ENCODE assay signal across 14 cellular contexts in the genomic region with DNA sequence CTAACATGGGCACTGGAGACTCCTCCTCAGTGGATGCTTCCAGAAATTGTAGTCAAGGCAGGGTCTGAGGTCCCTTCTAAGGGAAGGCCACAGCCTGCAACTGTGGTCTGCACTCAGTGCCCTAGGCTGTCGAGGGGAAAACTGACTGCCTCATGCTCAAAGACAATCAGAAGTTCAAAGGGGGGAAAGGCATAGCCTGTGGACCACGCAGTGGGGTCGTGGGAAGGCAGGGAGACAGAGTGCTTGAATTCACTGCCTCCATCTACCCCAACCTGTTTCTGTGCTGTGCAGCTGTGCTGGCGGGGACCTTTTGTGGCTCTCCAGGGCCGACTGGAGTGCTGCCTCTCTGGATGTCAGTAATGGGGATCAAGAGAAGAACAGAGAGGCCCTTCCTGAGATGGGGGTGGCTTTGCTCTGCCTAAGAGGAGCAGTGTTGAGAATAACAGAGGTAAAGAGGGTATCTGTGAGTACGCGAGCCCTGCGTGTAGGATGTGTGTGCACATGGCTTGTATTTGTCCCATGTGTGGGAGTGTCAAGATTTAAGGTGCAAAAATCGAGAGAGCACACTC. TPM values are rescaled to one million over a fixed set of nuclear protein-coding genes. Genes with fewer than 3 reads are reported as not detected.
DNase-seq lines count a peak whose midpoint lies in the region; ATAC-seq and TF ChIP-seq lines count a peak whose summit lies in the region.
"Had no signal": no experiment of that assay in that cellular context is flagged by ENCODE, and none has a peak within 500 bp of the region (broad histone marks: within the 10 kb centered on the region; RNA-seq: fewer than 3 reads in every experiment).

No MANE protein-coding gene starts in this region.

- H3K4me1 ChIP-seq in colonic mucosa (no peaks in the 10 kb centered on the region), neural progenitor cell (no peaks in the 10 kb centered on the region), uterus (no peaks in the 10 kb centered on the region)
- H3K4me1 ChIP-seq: A549 had no signal

- no peaks in the 10 kb centered on the region for H3K36me3 Mint-ChIP-seq in neural progenitor cell
- H3K36me3 Mint-ChIP-seq in progenitor cell of endocrine pancreas (ENCODE audit: insufficient read depth) = no peaks in the 10 kb centered on the region
- H3K36me3 Mint-ChIP-seq in activated T-helper 1 cell treated with anti-CD3 and anti-CD28 coated beads, Interleukin-12 subunit alpha, Interleukin-12 subunit beta, Interleukin-2, Interleukin-4 antibody, amounts not matched to agents 30 ng/mL and 10 ng/mL and 1 ng/mL, durations not matched to agents 14 hours and 24 hours and 36 hours (ENCODE audit: low read depth) = no peaks in the 10 kb centered on the region
- no peaks in the 10 kb centered on the region for H3K36me3 Mint-ChIP-seq in activated T-cell treated with anti-CD3 and anti-CD28 coated beads, Interleukin-2, amount 50 U/mL, for 4 hours (ENCODE audit: insufficient read depth)
- H3K36me3 Mint-ChIP-seq: CD14-positive monocyte; CD8-positive, alpha-beta T cell had no signal

- no peaks in the 10 kb centered on the region for H3K79me2 ChIP-seq in neural progenitor cell (ENCODE audit: low read depth)

- no peak overlapping the region for H3K4me3 ChIP-seq in colonic mucosa
- no peak overlapping the region for H3K4me3 ChIP-seq in neural progenitor cell
- H3K4me3 ChIP-seq in uterus = no peak overlapping the region
- H3K4me3 ChIP-seq: A549 had no signal

- DNase-seq in D341Med (ENCODE audit: low spot score) = peak; percentile 11
- DNase-seq in colonic mucosa = peak; percentile 13
- no peak for DNase-seq in neural progenitor cell (ENCODE audit: low spot score)
- no peak for DNase-seq in progenitor cell of endocrine pancreas (ENCODE audit: low spot score, unreplicated experiment)
- DNase-seq in activated T-helper 1 cell treated with anti-CD3 and anti-CD28 coated beads, Interleukin-12 subunit alpha, Interleukin-12 subunit beta, Interleukin-2, Interleukin-4 antibody, amounts not matched to agents 30 ng/mL and 10 ng/mL and 1 ng/mL, durations not matched to agents 14 hours and 24 hours and 36 hours (ENCODE audit: low spot score) = no peak
- DNase-seq in uterus = no peak
- no peak for DNase-seq in activated T-cell treated with anti-CD3 and anti-CD28 coated beads, Interleukin-2, amount 50 U/mL, for 4 hours
- DNase-seq: COR-L47, DND-41, GDM1 had no signal

- no peak overlapping the region for H2AFZ ChIP-seq in neural progenitor cell (replicated peaks)

- no peak for ATAC-seq in HG03342 (IDR thresholded peaks at IDR 0.05; ENCODE audit: unreplicated experiment)
- ATAC-seq in activated T-cell treated with anti-CD3 and anti-CD28 coated beads, Interleukin-2, amount 50 U/mL, for 4 hours = no peak
- ATAC-seq: A549; CD8-positive, alpha-beta T cell had no signal

- H3K9me3 Mint-ChIP-seq in neural progenitor cell (no peaks in the 10 kb centered on the region), progenitor cell of endocrine pancreas (ENCODE audit: low read depth) (no peaks in the 10 kb centered on the region)
- H3K9me3 Mint-ChIP-seq in activated T-helper 1 cell treated with anti-CD3 and anti-CD28 coated beads, Interleukin-12 subunit alpha, Interleukin-12 subunit beta, Interleukin-2, Interleukin-4 antibody, amounts not matched to agents 30 ng/mL and 10 ng/mL and 1 ng/mL, durations not matched to agents 14 hours and 24 hours and 36 hours = no peaks in the 10 kb centered on the region
- H3K9me3 Mint-ChIP-seq in activated T-cell treated with anti-CD3 and anti-CD28 coated beads, Interleukin-2, amount 50 U/mL, for 4 hours = no peaks in the 10 kb centered on the region
- H3K9me3 Mint-ChIP-seq: CD14-positive monocyte; CD8-positive, alpha-beta T cell had no signal

- peaks cover 9% of the 10 kb centered on the region for H3K27me3 Mint-ChIP-seq in neural progenitor cell (ENCODE audit: insufficient read depth, low read depth)
- H3K27me3 Mint-ChIP-seq in progenitor cell of endocrine pancreas = peaks cover 29% of the 10 kb centered on the region
- peaks cover 15% of the 10 kb centered on the region for H3K27me3 Mint-ChIP-seq in activated T-helper 1 cell treated with anti-CD3 and anti-CD28 coated beads, Interleukin-12 subunit alpha, Interleukin-12 subunit beta, Interleukin-2, Interleukin-4 antibody, amounts not matched to agents 30 ng/mL and 10 ng/mL and 1 ng/mL, durations not matched to agents 14 hours and 24 hours and 36 hours (ENCODE audit: insufficient read depth)
- H3K27me3 Mint-ChIP-seq in activated T-cell treated with anti-CD3 and anti-CD28 coated beads, Interleukin-2, amount 50 U/mL, for 4 hours (ENCODE audit: low read depth) = peaks cover 11% of the 10 kb centered on the region

- intact Hi-C loops in colonic mucosa (cut with DNase I) = loop anchor here (10.0 kb wide), 1 partner anchor 1286 kb away; no protein-coding TSS in a partner anchor
- intact Hi-C loops in activated T-helper 1 cell treated with anti-CD3 and anti-CD28 coated beads, Interleukin-12 subunit alpha, Interleukin-12 subunit beta, Interleukin-2, Interleukin-4 antibody, amounts not matched to agents 30 ng/mL and 10 ng/mL and 1 ng/mL, durations not matched to agents 14 hours and 24 hours and 36 hours (cut with micrococcal nuclease) = no loop called here
- intact Hi-C loops in uterus (cut with DNase I; ENCODE audit: low total_unique reads) = no loop called here

- H3K36me3 ChIP-seq in colonic mucosa (no peaks in the 10 kb centered on the region), neural progenitor cell (no peaks in the 10 kb centered on the region), uterus (no peaks in the 10 kb centered on the region)

- H3K4me3 Mint-ChIP-seq in neural progenitor cell = no peak overlapping the region
- H3K4me3 Mint-ChIP-seq in progenitor cell of endocrine pancreas (ENCODE audit: low read depth) = no peak overlapping the region
- no peak overlapping the region for H3K4me3 Mint-ChIP-seq in activated T-helper 1 cell treated with anti-CD3 and anti-CD28 coated beads, Interleukin-12 subunit alpha, Interleukin-12 subunit beta, Interleukin-2, Interleukin-4 antibody, amounts not matched to agents 30 ng/mL and 10 ng/mL and 1 ng/mL, durations not matched to agents 14 hours and 24 hours and 36 hours
- no peak overlapping the region for H3K4me3 Mint-ChIP-seq in activated T-cell treated with anti-CD3 and anti-CD28 coated beads, Interleukin-2, amount 50 U/mL, for 4 hours
- H3K4me3 Mint-ChIP-seq: CD14-positive monocyte; CD8-positive, alpha-beta T cell had no signal

- no peaks in the 10 kb centered on the region for H3F3A ChIP-seq in neural progenitor cell (ENCODE audit: low read depth)

- H3K4me1 Mint-ChIP-seq in neural progenitor cell = peaks cover 22% of the 10 kb centered on the region
- no peaks in the 10 kb centered on the region for H3K4me1 Mint-ChIP-seq in progenitor cell of endocrine pancreas (ENCODE audit: low read depth)
- no peaks in the 10 kb centered on the region for H3K4me1 Mint-ChIP-seq in activated T-helper 1 cell treated with anti-CD3 and anti-CD28 coated beads, Interleukin-12 subunit alpha, Interleukin-12 subunit beta, Interleukin-2, Interleukin-4 antibody, amounts not matched to agents 30 ng/mL and 10 ng/mL and 1 ng/mL, durations not matched to agents 14 hours and 24 hours and 36 hours (ENCODE audit: low read depth)
- H3K4me1 Mint-ChIP-seq in activated T-cell treated with anti-CD3 and anti-CD28 coated beads, Interleukin-2, amount 50 U/mL, for 4 hours (ENCODE audit: low read depth) = no peaks in the 10 kb centered on the region

- no peaks in the 10 kb centered on the region for H4K20me1 ChIP-seq in neural progenitor cell (ENCODE audit: low read depth)

- H3K27ac Mint-ChIP-seq in neural progenitor cell = peak overlapping the region; percentile 34
- H3K27ac Mint-ChIP-seq in progenitor cell of endocrine pancreas = peak overlapping the region; percentile 3
- H3K27ac Mint-ChIP-seq in activated T-helper 1 cell treated with anti-CD3 and anti-CD28 coated beads, Interleukin-12 subunit alpha, Interleukin-12 subunit beta, Interleukin-2, Interleukin-4 antibody, amounts not matched to agents 30 ng/mL and 10 ng/mL and 1 ng/mL, durations not matched to agents 14 hours and 24 hours and 36 hours = no peak overlapping the region
- H3K27ac Mint-ChIP-seq: CD8-positive, alpha-beta T cell had no signal

- no peak overlapping the region for H3K27ac ChIP-seq in colonic mucosa
- no peak overlapping the region for H3K27ac ChIP-seq in neural progenitor cell
- no peak overlapping the region for H3K27ac ChIP-seq in uterus
- H3K27ac ChIP-seq: A549 had no signal

- no peak overlapping the region for H3K4me2 ChIP-seq in neural progenitor cell
- H3K4me2 ChIP-seq: A549 had no signal

- TF ChIP-seq CTCF in colonic mucosa (IDR thresholded peaks at IDR 0.05) (no peak), neural progenitor cell (IDR thresholded peaks at IDR 0.05) (no peak), progenitor cell of endocrine pancreas (IDR thresholded peaks at IDR 0.05; ENCODE audit: unreplicated experiment) (no peak), uterus (IDR thresholded peaks at IDR 0.05) (no peak)

- H3K9ac ChIP-seq in colonic mucosa (ENCODE audit: low read depth in 2 of 2, low read length in 2 of 2) (no peak overlapping the region), neural progenitor cell (no peak overlapping the region)

- H3K9me3 ChIP-seq in colonic mucosa (no peaks in the 10 kb centered on the region), neural progenitor cell (ENCODE audit: low read depth) (no peaks in the 10 kb centered on the region), uterus (no peaks in the 10 kb centered on the region)
- H3K9me3 ChIP-seq: A549 had no signal

- no peak for TF ChIP-seq POLR2A in uterus (IDR thresholded peaks at IDR 0.05)

- H3K27me3 ChIP-seq in colonic mucosa (no peaks in the 10 kb centered on the region), neural progenitor cell (no peaks in the 10 kb centered on the region), uterus (no peaks in the 10 kb centered on the region)

RNA-seq across cellular contexts. Expression of a gene that starts 41.8 kb away (rescaled TPM):
- total RNA-seq in colonic mucosa = under 1 TPM; 0.32 to 0.44 TPM
- total RNA-seq in neural progenitor cell (ENCODE audit: low replicate concordance) = 0.09 TPM in 1 of 2 replicates, not detected in the other
- total RNA-seq in progenitor cell of endocrine pancreas = not detected in 2 replicates
- not detected in 2 replicates for total RNA-seq in activated T-helper 1 cell treated with anti-CD3 and anti-CD28 coated beads, Interleukin-12 subunit alpha, Interleukin-12 subunit beta, Interleukin-2, Interleukin-4 antibody, amounts not matched to agents 30 ng/mL and 10 ng/mL and 1 ng/mL, durations not matched to agents 14 hours and 24 hours and 36 hours
- total RNA-seq in uterus = 1 to 10 TPM in 2 of 4 donors, not detected in 2; 4.0 to 5.2 TPM
- not detected for total RNA-seq in activated T-cell treated with anti-CD3 and anti-CD28 coated beads, Interleukin-2, amount 50 U/mL, for 4 hours
- total RNA-seq: CD8-positive, alpha-beta T cell had no signal

Comparison
In these comparisons a context has a peak if more than half of its experiments do, and no peak if none do; other contexts are left out.
1. DNase-seq: peak in D341Med (single experiment) and colonic mucosa (single experiment); none in neural progenitor cell (single experiment), progenitor cell of endocrine pancreas (single experiment), activated T-helper 1 cell treated with anti-CD3 and anti-CD28 coated beads, Interleukin-12 subunit alpha, Interleukin-12 subunit beta, Interleukin-2, Interleukin-4 antibody, amounts not matched to agents 30 ng/mL and 10 ng/mL and 1 ng/mL, durations not matched to agents 14 hours and 24 hours and 36 hours (single experiment), uterus (0 of 2) and activated T-cell treated with anti-CD3 and anti-CD28 coated beads, Interleukin-2, amount 50 U/mL, for 4 hours (single experiment).